In genomic region chr5:123814796-123815479, GRCh38 we compare ENCODE assay signal across 11 cellular contexts.
DNase-seq lines count a peak whose midpoint lies in the region; ATAC-seq and TF ChIP-seq lines count a peak whose summit lies in the region.
"Had no signal": no experiment of that assay in that cellular context is flagged by ENCODE, and none has a peak within 500 bp of the region (broad histone marks: within the 10 kb centered on the region; RNA-seq: fewer than 3 reads in every experiment).

No MANE protein-coding gene starts in this region.

- no peak overlapping the region for H3K4me3 Mint-ChIP-seq in nephron progenitor cell
- H3K4me3 Mint-ChIP-seq in activated T-cell treated with anti-CD3 and anti-CD28 coated beads, Interleukin-2, amount 50 U/mL, for 72 hours: no peak overlapping the region
- H3K4me3 Mint-ChIP-seq: stimulated activated naive B cell treated with anti-CD40 and anti-IgM and Interleukin-4, amounts not matched to agents 10 μg/mL and 1 μg/mL and 100 μg/mL, for 72 hours had no signal

- H3K4me3 ChIP-seq in Panc1 (ENCODE audit: low read depth in 2 of 2, low read length in 2 of 2) (peak overlapping the region; percentile 11 to 40; a peak in 3 of 4 replicates), esophagus muscularis mucosa (peak overlapping the region in 1 of 4 donors; percentile 6)

- 36% methylated on average over 8 of the region's 8 CpGs for WGBS in esophagus muscularis mucosa

- no peaks in the 10 kb centered on the region for H3K36me3 ChIP-seq in Panc1 (ENCODE audit: control insufficient read depth, insufficient read depth, low read length)
- H3K36me3 ChIP-seq in esophagus muscularis mucosa: no peaks in the 10 kb centered on the region

- DNase-seq in Panc1 (ENCODE audit: low read depth, low spot score) (peak; percentile 45), esophagus muscularis mucosa (ENCODE audit: extremely low spot score) (no peak), nephron progenitor cell (no peak), KG1 (lab: John Stamatoyannopoulos, UW) (no peak)
- DNase-seq in activated T-cell treated with anti-CD3 and anti-CD28 coated beads, Interleukin-2, amount 50 U/mL, for 72 hours: no peak
- DNase-seq: activated CD8-positive, alpha-beta memory T cell treated with anti-CD3 and anti-CD28 coated beads, Interleukin-2, amount 50 U/mL, for 48 hours; NCI-H2107; stimulated activated naive B cell treated with anti-CD40 and anti-IgM and Interleukin-4, amounts not matched to agents 10 μg/mL and 1 μg/mL and 100 μg/mL, for 72 hours had no signal

- no peak for TF ChIP-seq CTCF in Panc1 (IDR thresholded peaks at IDR 0.05)
- TF ChIP-seq CTCF in esophagus muscularis mucosa (IDR thresholded peaks at IDR 0.05): no peak
- TF ChIP-seq CTCF in nephron progenitor cell (IDR thresholded peaks at IDR 0.05): no peak

- POLR2A ChIA-PET in Panc1 (lab: Charles Lee): interaction anchor here (0.6 kb wide), 1 partner anchor 97 kb away, joined by 3 read pairs; no protein-coding TSS in a partner anchor

- TF ChIP-seq EP300 in esophagus muscularis mucosa (IDR thresholded peaks at IDR 0.05): no peak

- H3K27me3 ChIP-seq in Panc1 (ENCODE audit: control insufficient read depth, insufficient read depth, low read length) (no peaks in the 10 kb centered on the region), esophagus muscularis mucosa (no peaks in the 10 kb centered on the region)

- H3K27ac ChIP-seq in Panc1 (ENCODE audit: low read length) (peak overlapping the region; percentile 99), esophagus muscularis mucosa (replicated peaks in 1 of 4) (peak overlapping the region; percentile 32 to 56 (median 49))

- H3K9me3 ChIP-seq in Panc1 (ENCODE audit: control insufficient read depth, insufficient read depth, low read depth, low read length) (peaks cover 20% of the 10 kb centered on the region; the same call in 1 of the 2 replicates), esophagus muscularis mucosa (no peaks in the 10 kb centered on the region)

- peaks cover 47% of the 10 kb centered on the region for H3K4me1 ChIP-seq in Panc1 (ENCODE audit: control insufficient read depth, insufficient read depth, low read length)
- peaks cover 28 to 44% (median 39%) of the 10 kb centered on the region in 4 donors for H3K4me1 ChIP-seq in esophagus muscularis mucosa

- peak; percentile 2 for ATAC-seq in GM18867 (IDR thresholded peaks at IDR 0.05; ENCODE audit: unreplicated experiment)
- peak; percentile 63 for ATAC-seq in Panc1
- ATAC-seq in activated T-cell treated with anti-CD3 and anti-CD28 coated beads, Interleukin-2, amount 50 U/mL, for 72 hours (replicated peaks in 1 of 2): no peak
- no peak for ATAC-seq in HG02938 (IDR thresholded peaks at IDR 0.05; ENCODE audit: unreplicated experiment)
- ATAC-seq in HG02678 (IDR thresholded peaks at IDR 0.05; ENCODE audit: unreplicated experiment): no peak

- BruUV-seq in Panc1 (replicated peaks; lab: Mats Ljungman, UMichigan): no TSS peak

- no peaks in the 10 kb centered on the region for H3K9me3 Mint-ChIP-seq in nephron progenitor cell
- H3K9me3 Mint-ChIP-seq in activated T-cell treated with anti-CD3 and anti-CD28 coated beads, Interleukin-2, amount 50 U/mL, for 72 hours: no peaks in the 10 kb centered on the region
- H3K9me3 Mint-ChIP-seq: stimulated activated naive B cell treated with anti-CD40 and anti-IgM and Interleukin-4, amounts not matched to agents 10 μg/mL and 1 μg/mL and 100 μg/mL, for 72 hours had no signal

- H3K27me3 Mint-ChIP-seq in nephron progenitor cell (ENCODE audit: low read depth, poor library complexity): no peaks in the 10 kb centered on the region
- H3K27me3 Mint-ChIP-seq in activated T-cell treated with anti-CD3 and anti-CD28 coated beads, Interleukin-2, amount 50 U/mL, for 72 hours (ENCODE audit: low read depth): no peaks in the 10 kb centered on the region

- peak overlapping the region; percentile 87 for H3K27ac Mint-ChIP-seq in nephron progenitor cell
- H3K27ac Mint-ChIP-seq in activated T-cell treated with anti-CD3 and anti-CD28 coated beads, Interleukin-2, amount 50 U/mL, for 72 hours: no peak overlapping the region
- H3K27ac Mint-ChIP-seq: stimulated activated naive B cell treated with anti-CD40 and anti-IgM and Interleukin-4, amounts not matched to agents 10 μg/mL and 1 μg/mL and 100 μg/mL, for 72 hours had no signal

- intact Hi-C loops in Panc1 (cut with micrococcal nuclease; ENCODE audit: unreplicated experiment): loop anchor here (5.0 kb wide), 1 partner anchor 143 kb away; no protein-coding TSS in a partner anchor
- intact Hi-C loops in esophagus muscularis mucosa (cut with DNase I): no loop called here

- TF ChIP-seq POLR2A in esophagus muscularis mucosa (IDR thresholded peaks at IDR 0.05; ENCODE audit: low read depth): no peak

- peaks cover 67% of the 10 kb centered on the region for H3K4me1 Mint-ChIP-seq in nephron progenitor cell
- H3K4me1 Mint-ChIP-seq in activated T-cell treated with anti-CD3 and anti-CD28 coated beads, Interleukin-2, amount 50 U/mL, for 72 hours (ENCODE audit: low read depth): no peaks in the 10 kb centered on the region

- H3K36me3 Mint-ChIP-seq in nephron progenitor cell (ENCODE audit: low read depth): no peaks in the 10 kb centered on the region
- H3K36me3 Mint-ChIP-seq in activated T-cell treated with anti-CD3 and anti-CD28 coated beads, Interleukin-2, amount 50 U/mL, for 72 hours (ENCODE audit: insufficient read depth in 2 of 2): no peaks in the 10 kb centered on the region
- H3K36me3 Mint-ChIP-seq: stimulated activated naive B cell treated with anti-CD40 and anti-IgM and Interleukin-4, amounts not matched to agents 10 μg/mL and 1 μg/mL and 100 μg/mL, for 72 hours had no signal

- CTCF ChIA-PET in Panc1 (lab: Charles Lee): interaction anchor here (0.6 kb wide), 1 partner anchor 1171 kb away, joined by 3 read pairs; no protein-coding TSS in a partner anchor

- in situ Hi-C loops in Panc1 (cut with HindIII; ENCODE audit: low pct_unique_long_range_greater_than_20kb, low sequenced_read_pairs): no loop called here

Comparison
In these comparisons a context has a peak if more than half of its experiments do, and no peak if none do; other contexts are left out.
1. ATAC-seq: peak in GM18867 (single experiment) and Panc1 (single experiment); none in activated T-cell treated with anti-CD3 and anti-CD28 coated beads, Interleukin-2, amount 50 U/mL, for 72 hours (0 of 2), HG02938 (single experiment) and HG02678 (single experiment).